Comparison of ENCODE assay signal across 8 cellular contexts in genomic region chr17:48915459-48916282, GRCh38. TPM values are rescaled to one million over a fixed set of nuclear protein-coding genes. Genes with fewer than 3 reads are reported as not detected.
A peak's percentile ranks its signal among the peaks of the same experiment; 100 is the strongest.
DNase-seq lines count a peak whose midpoint lies in the region; ATAC-seq and TF ChIP-seq lines count a peak whose summit lies in the region.

No MANE protein-coding gene starts in this region.

- H3K36me3 Mint-ChIP-seq in CD4-positive, alpha-beta memory T cell: peaks cover 37 to 68% of the 10 kb centered on the region in 2 donors
- peaks cover 31 to 57% of the 10 kb centered on the region in 2 donors for H3K36me3 Mint-ChIP-seq in activated T-cell treated with anti-CD3 and anti-CD28 coated beads, Interleukin-2, amount 50 U/mL, for 72 hours (ENCODE audit: insufficient read depth in 2 of 2)

- CTCF ChIA-PET in CD4-positive, alpha-beta memory T cell (lab: Charles Lee; ENCODE audit: partially characterized antibody): interaction anchor here (2.7 kb wide), 1 partner anchor 31 kb away, joined by 8 read pairs; no protein-coding TSS in a partner anchor

- H3K79me2 ChIP-seq in Loucy (ENCODE audit: insufficient read depth, low read length): peaks cover 58% of the 10 kb centered on the region

- H3K27ac ChIP-seq in CD4-positive, alpha-beta memory T cell (ENCODE audit: low read depth, low read length): peak overlapping the region; percentile 64

- POLR2A ChIA-PET in CD4-positive, alpha-beta memory T cell (lab: Charles Lee; ENCODE audit: partially characterized antibody): interaction anchor here (0.6 to 1.8 kb wide), 3 partner anchors 15 to 108 kb away, joined by 3 to 6 read pairs (median 3); partner anchors contain the start of gene SNF8

- peak overlapping the region in 5 of 8 donors; percentile 8 to 55 (median 45) for H3K4me3 Mint-ChIP-seq in CD4-positive, alpha-beta memory T cell
- H3K4me3 Mint-ChIP-seq in activated T-cell treated with anti-CD3 and anti-CD28 coated beads, Interleukin-2, amount 50 U/mL, for 72 hours: peak overlapping the region; percentile 87 to 95

- no peaks in the 10 kb centered on the region for H3K9me3 ChIP-seq in CD4-positive, alpha-beta memory T cell (ENCODE audit: control insufficient read depth in 1 of 2, low read length in 2 of 2)
- H3K9me3 ChIP-seq in Loucy (ENCODE audit: insufficient read depth, low read depth, low read length): no peaks in the 10 kb centered on the region

- peak in 4 of 5 donors; percentile 11 to 84 (median 24) for DNase-seq in CD4-positive, alpha-beta memory T cell
- DNase-seq in activated T-cell treated with anti-CD3 and anti-CD28 coated beads, Interleukin-2, amount 50 U/mL, for 72 hours: peak; percentile 77 to 82
- DNase-seq in iris pigment epithelial cell (ENCODE audit: low read depth): peak; percentile 96
- DNase-seq in stimulated activated CD8-positive, alpha-beta memory T cell treated with anti-CD3 and anti-CD28 coated beads, Interleukin-7, amount 100 ng/mL, for 48 hours (ENCODE audit: extremely low read depth in 1 of 2, low read depth in 1 of 2): peak; percentile 23 to 52
- DNase-seq in SK-N-DZ (ENCODE audit: low spot score): no peak
- no peak for DNase-seq in hypothalamus (lab: John Stamatoyannopoulos, UW)

- H3K36me3 ChIP-seq in CD4-positive, alpha-beta memory T cell (ENCODE audit: insufficient read depth, low read length): peaks cover 66% of the 10 kb centered on the region
- peaks cover 72% of the 10 kb centered on the region for H3K36me3 ChIP-seq in Loucy (ENCODE audit: insufficient read depth, low read length)

- no peak overlapping the region for H2AFZ ChIP-seq in Loucy (ENCODE audit: low read length)

- H3K9me2 ChIP-seq in Loucy (replicated peaks; ENCODE audit: low read depth, low read length): no peaks in the 10 kb centered on the region

- H3K27me3 ChIP-seq in CD4-positive, alpha-beta memory T cell (ENCODE audit: insufficient read depth, low read length): no peaks in the 10 kb centered on the region
- H3K27me3 ChIP-seq in Loucy (ENCODE audit: insufficient read depth, low read length, poor library complexity, severe bottlenecking): no peaks in the 10 kb centered on the region

- H4K20me1 ChIP-seq in Loucy (ENCODE audit: insufficient read depth, low read length, poor library complexity, severe bottlenecking): peaks cover 57% of the 10 kb centered on the region

- H3K4me1 Mint-ChIP-seq in CD4-positive, alpha-beta memory T cell: peaks cover 31 to 55% (median 47%) of the 10 kb centered on the region in 4 donors
- peaks cover 62% of the 10 kb centered on the region for H3K4me1 Mint-ChIP-seq in activated T-cell treated with anti-CD3 and anti-CD28 coated beads, Interleukin-2, amount 50 U/mL, for 72 hours (ENCODE audit: low read depth)

- no peak overlapping the region for H3K4me3 ChIP-seq in CD4-positive, alpha-beta memory T cell (ENCODE audit: low read length in 2 of 2)
- no peak overlapping the region for H3K4me3 ChIP-seq in Loucy (ENCODE audit: low read length, poor library complexity, severe bottlenecking)

- intact Hi-C loops in CD4-positive, alpha-beta memory T cell (cut with micrococcal nuclease): no loop called here

- peak overlapping the region; percentile 98 for H3K4me2 ChIP-seq in Loucy (ENCODE audit: low read depth, low read length, poor library complexity, severe bottlenecking)

- H3K27ac Mint-ChIP-seq in CD4-positive, alpha-beta memory T cell: peak overlapping the region; percentile 53 to 96 (median 90)
- H3K27ac Mint-ChIP-seq in activated T-cell treated with anti-CD3 and anti-CD28 coated beads, Interleukin-2, amount 50 U/mL, for 72 hours: peak overlapping the region; percentile 99

- peaks cover 54% of the 10 kb centered on the region for H3K4me1 ChIP-seq in CD4-positive, alpha-beta memory T cell (ENCODE audit: insufficient read depth, low read length)
- peaks cover 34% of the 10 kb centered on the region for H3K4me1 ChIP-seq in Loucy (ENCODE audit: insufficient read depth, low read length, poor library complexity, severe bottlenecking)

- no peak for TF ChIP-seq CTCF in Loucy (conservative IDR thresholded peaks at IDR 0.05; ENCODE audit: low read length)

- H3K9me3 Mint-ChIP-seq in CD4-positive, alpha-beta memory T cell: no peaks in the 10 kb centered on the region
- H3K9me3 Mint-ChIP-seq in activated T-cell treated with anti-CD3 and anti-CD28 coated beads, Interleukin-2, amount 50 U/mL, for 72 hours: no peaks in the 10 kb centered on the region

- no peaks in the 10 kb centered on the region for H3K27me3 Mint-ChIP-seq in CD4-positive, alpha-beta memory T cell
- H3K27me3 Mint-ChIP-seq in activated T-cell treated with anti-CD3 and anti-CD28 coated beads, Interleukin-2, amount 50 U/mL, for 72 hours (ENCODE audit: low read depth): no peaks in the 10 kb centered on the region

- peak; percentile 74 for ATAC-seq in GM21381 (IDR thresholded peaks at IDR 0.05; ENCODE audit: unreplicated experiment)
- peak; percentile 98 for ATAC-seq in activated T-cell treated with anti-CD3 and anti-CD28 coated beads, Interleukin-2, amount 50 U/mL, for 72 hours (replicated peaks in 1 of 2)

- H3K9ac ChIP-seq in Loucy (ENCODE audit: low read depth, low read length, poor library complexity, severe bottlenecking): no peak overlapping the region

- H3F3A ChIP-seq in Loucy (ENCODE audit: low read depth): no peaks in the 10 kb centered on the region

RNA-seq across cellular contexts. Expression of gene UBE2Z, which starts 7.5 kb away (rescaled TPM):
- 100 to 1,000 TPM in 1 of 2 experiments, 10 to 100 TPM in 1; 98.4 to 105 TPM for total RNA-seq in CD4-positive, alpha-beta memory T cell
- 10 to 100 TPM; 69.8 to 76.7 TPM for polyA plus RNA-seq in CD4-positive, alpha-beta memory T cell
- total RNA-seq in activated T-cell treated with anti-CD3 and anti-CD28 coated beads, Interleukin-2, amount 50 U/mL, for 72 hours: 100 to 1,000 TPM; 133 to 191 TPM
- polyA plus RNA-seq in SK-N-DZ (2014; cell fraction: cytosol; rRNA removed): 35.5 and 38.8 TPM in 2 replicates
- 32.6 and 38.7 TPM in 2 replicates for polyA plus RNA-seq in SK-N-DZ (2014; cell fraction: nucleus; rRNA removed)

RNA-seq across cellular contexts. Expression of gene ATP5MC1, which starts 23.1 kb away (rescaled TPM):
- 10 to 100 TPM; 28.6 to 30.6 TPM for total RNA-seq in CD4-positive, alpha-beta memory T cell
- 100 to 1,000 TPM; 137 to 173 TPM for polyA plus RNA-seq in CD4-positive, alpha-beta memory T cell
- total RNA-seq in activated T-cell treated with anti-CD3 and anti-CD28 coated beads, Interleukin-2, amount 50 U/mL, for 72 hours: 10 to 100 TPM; 45.9 to 52.9 TPM
- polyA plus RNA-seq in SK-N-DZ (2014; cell fraction: cytosol; rRNA removed): 230 and 323 TPM in 2 replicates
- polyA plus RNA-seq in SK-N-DZ (2014; cell fraction: nucleus; rRNA removed): 199 and 251 TPM in 2 replicates

RNA-seq across cellular contexts. Expression of gene SNF8, which starts 29.0 kb away (rescaled TPM):
- 10 to 100 TPM; 55.6 to 59.4 TPM for total RNA-seq in CD4-positive, alpha-beta memory T cell
- polyA plus RNA-seq in CD4-positive, alpha-beta memory T cell: 100 to 1,000 TPM; 106 to 115 TPM
- 10 to 100 TPM; 54.7 to 54.8 TPM for total RNA-seq in activated T-cell treated with anti-CD3 and anti-CD28 coated beads, Interleukin-2, amount 50 U/mL, for 72 hours
- polyA plus RNA-seq in SK-N-DZ (2014; cell fraction: cytosol; rRNA removed): 187 and 212 TPM in 2 replicates
- 116 and 127 TPM in 2 replicates for polyA plus RNA-seq in SK-N-DZ (2014; cell fraction: nucleus; rRNA removed)

RNA-seq across cellular contexts. Expression of gene GIP, which starts 52.7 kb away (rescaled TPM):
- not detected for total RNA-seq in CD4-positive, alpha-beta memory T cell
- not detected for polyA plus RNA-seq in CD4-positive, alpha-beta memory T cell
- not detected for total RNA-seq in activated T-cell treated with anti-CD3 and anti-CD28 coated beads, Interleukin-2, amount 50 U/mL, for 72 hours
- 1.1 TPM in 1 of 2 replicates, not detected in the other for polyA plus RNA-seq in SK-N-DZ (2014; cell fraction: cytosol; rRNA removed)
- polyA plus RNA-seq in SK-N-DZ (2014; cell fraction: nucleus; rRNA removed): not detected in 2 replicates

Comparison
In these comparisons a context has a peak if more than half of its experiments do, and no peak if none do; other contexts are left out.
1. DNase-seq: peak in CD4-positive, alpha-beta memory T cell (4 of 5), activated T-cell treated with anti-CD3 and anti-CD28 coated beads, Interleukin-2, amount 50 U/mL, for 72 hours (2 of 2), iris pigment epithelial cell (single experiment) and stimulated activated CD8-positive, alpha-beta memory T cell treated with anti-CD3 and anti-CD28 coated beads, Interleukin-7, amount 100 ng/mL, for 48 hours (2 of 2); none in SK-N-DZ (single experiment) and hypothalamus (0 of 51).